ENCODE assay signal across 11 cellular contexts in the genomic region with DNA sequence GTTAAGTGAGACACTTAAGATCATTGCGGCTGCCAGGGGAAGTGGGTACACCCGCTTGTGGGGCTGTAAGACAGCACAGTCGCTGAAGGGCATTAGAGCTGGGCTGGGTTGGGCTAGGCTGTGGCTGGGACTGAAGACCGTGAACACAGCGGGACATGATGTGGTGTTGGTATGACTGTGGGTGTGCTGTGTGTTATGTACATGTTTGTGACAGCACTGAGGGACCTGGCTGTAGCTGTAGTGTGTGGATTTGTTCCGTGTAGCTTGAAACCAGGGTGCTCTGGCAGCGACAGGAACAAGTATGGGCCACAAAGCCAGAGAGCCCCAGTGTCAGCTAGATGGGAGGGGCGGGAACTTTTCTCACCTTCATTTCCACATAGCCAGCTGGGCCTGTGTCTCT.
DNase-seq lines count a peak whose midpoint lies in the region; ATAC-seq and TF ChIP-seq lines count a peak whose summit lies in the region.
"Had no signal": no experiment of that assay in that cellular context is flagged by ENCODE, and none has a peak within 500 bp of the region (broad histone marks: within the 10 kb centered on the region; RNA-seq: fewer than 3 reads in every experiment).

No MANE protein-coding gene starts in this region.

- H3K4me3 Mint-ChIP-seq in activated CD4-positive, alpha-beta T cell treated with anti-CD3 and anti-CD28 coated beads, Interleukin-2, amount 10 ng/mL, durations not matched to agents 24 days and 14 days, result no peak overlapping the region

- ATAC-seq in GM21529 (IDR thresholded peaks at IDR 0.05; ENCODE audit: unreplicated experiment) (no peak), GM21825 (IDR thresholded peaks at IDR 0.05; ENCODE audit: unreplicated experiment) (no peak)
- ATAC-seq: Panc1 had no signal

- no peaks in the 10 kb centered on the region for H3K36me3 ChIP-seq in breast epithelium
- H3K36me3 ChIP-seq: BLaER1 treated with 17β-estradiol and CSF1 and Interleukin-3, amounts not matched to agents 10 nM and 100 nM had no signal

- H3K4me3 ChIP-seq in breast epithelium, result no peak overlapping the region
- H3K4me3 ChIP-seq: BLaER1 treated with 17β-estradiol and CSF1 and Interleukin-3, amounts not matched to agents 10 nM and 100 nM had no signal

- H3K4me1 Mint-ChIP-seq in activated CD4-positive, alpha-beta T cell treated with anti-CD3 and anti-CD28 coated beads, Interleukin-2, amount 10 ng/mL, durations not matched to agents 24 days and 14 days, result peaks cover 3% of the 10 kb centered on the region

- TF ChIP-seq CTCF in breast epithelium (IDR thresholded peaks at IDR 0.05), result no peak

- no peaks in the 10 kb centered on the region for H3K4me1 ChIP-seq in breast epithelium

- H3K27ac ChIP-seq in breast epithelium, result no peak overlapping the region
- H3K27ac ChIP-seq: BLaER1 treated with 17β-estradiol and CSF1 and Interleukin-3, amounts not matched to agents 10 nM and 100 nM had no signal

- peaks cover 0 to 47% of the 10 kb centered on the region in 2 donors for H3K27me3 ChIP-seq in breast epithelium

- no peaks in the 10 kb centered on the region for H3K9me3 Mint-ChIP-seq in activated CD4-positive, alpha-beta T cell treated with anti-CD3 and anti-CD28 coated beads, Interleukin-2, amount 10 ng/mL, durations not matched to agents 24 days and 14 days

- intact Hi-C loops in activated CD4-positive, alpha-beta T cell treated with anti-CD3 and anti-CD28 coated beads, Interleukin-2, amount 10 ng/mL, durations not matched to agents 24 days and 14 days (cut with micrococcal nuclease), result no loop called here
- intact Hi-C loops in breast epithelium (cut with DNase I; ENCODE audit: low total_unique reads), result no loop called here
- intact Hi-C loops in head of caudate nucleus (cut with DNase I), result no loop called here

- no peaks in the 10 kb centered on the region for H3K36me3 Mint-ChIP-seq in activated CD4-positive, alpha-beta T cell treated with anti-CD3 and anti-CD28 coated beads, Interleukin-2, amount 10 ng/mL, durations not matched to agents 24 days and 14 days (ENCODE audit: low read depth)

- no peak for TF ChIP-seq POLR2A in breast epithelium (IDR thresholded peaks at IDR 0.05)

- DNase-seq in ELF-1 (ENCODE audit: low read depth, low spot score) (peak; percentile 32), breast epithelium (ENCODE audit: low spot score in 2 of 2) (no peak), head of caudate nucleus (no peak)
- DNase-seq in activated CD4-positive, alpha-beta T cell treated with anti-CD3 and anti-CD28 coated beads, Interleukin-2, amount 10 ng/mL, durations not matched to agents 24 days and 14 days, result peak; percentile 58
- peak; percentile 60 for DNase-seq in central memory CD4-positive, alpha-beta T cell
- peak; percentile 8 for DNase-seq in stimulated activated CD8-positive, alpha-beta memory T cell treated with anti-CD3 and anti-CD28 coated beads, Interleukin-12 subunit alpha, Interleukin-12 subunit beta, amount 100 ng/mL, for 24 hours (ENCODE audit: extremely low read depth)
- DNase-seq: NCI-H187 treated with DMSO at 0.1 percent for 48 hours had no signal

- peaks cover 10% of the 10 kb centered on the region for H3K27me3 Mint-ChIP-seq in activated CD4-positive, alpha-beta T cell treated with anti-CD3 and anti-CD28 coated beads, Interleukin-2, amount 10 ng/mL, durations not matched to agents 24 days and 14 days

- H3K27ac Mint-ChIP-seq in activated CD4-positive, alpha-beta T cell treated with anti-CD3 and anti-CD28 coated beads, Interleukin-2, amount 10 ng/mL, durations not matched to agents 24 days and 14 days, result no peak overlapping the region

- no peaks in the 10 kb centered on the region for H3K9me3 ChIP-seq in breast epithelium

Comparison
In these comparisons a context has a peak if more than half of its experiments do, and no peak if none do; other contexts are left out.
1. DNase-seq: peak in ELF-1 (single experiment), activated CD4-positive, alpha-beta T cell treated with anti-CD3 and anti-CD28 coated beads, Interleukin-2, amount 10 ng/mL, durations not matched to agents 24 days and 14 days (single experiment), central memory CD4-positive, alpha-beta T cell (single experiment) and stimulated activated CD8-positive, alpha-beta memory T cell treated with anti-CD3 and anti-CD28 coated beads, Interleukin-12 subunit alpha, Interleukin-12 subunit beta, amount 100 ng/mL, for 24 hours (single experiment); none in breast epithelium (0 of 2) and head of caudate nucleus (0 of 42).